ENCODE assay signal across 25 cellular contexts in genomic region chr7:53983505-53983904, GRCh38.
"Had no signal": no experiment of that assay in that cellular context is flagged by ENCODE, and none has a peak within 500 bp of the region (broad histone marks: within the 10 kb centered on the region; RNA-seq: fewer than 3 reads in every experiment).

No MANE protein-coding gene starts in this region.

- H3K27ac ChIP-seq: stomach, suprapubic skin, testis, thoracic aorta, thyroid gland, tibial artery, tibial nerve, transverse colon, upper lobe of left lung, upper lobe of right lung, uterus, vagina had no signal

- H3K4me1 ChIP-seq: stomach, suprapubic skin, testis, thyroid gland, tibial artery, tibial nerve, transverse colon, upper lobe of left lung, upper lobe of right lung, uterus, vagina had no signal

- ATAC-seq: stimulated activated effector memory CD8-positive, alpha-beta T cell treated with anti-CD3 and anti-CD28 coated beads, Interleukin-12 subunit alpha, Interleukin-12 subunit beta, amount 100 ng/mL, for 72 hours; stimulated activated memory B cell treated with anti-CD40 and anti-IgM and Interleukin-4, amounts not matched to agents 10 μg/mL and 1 μg/mL and 100 μg/mL, for 72 hours; stimulated activated naive B cell treated with anti-CD40 and anti-IgM and Interleukin-4, amounts not matched to agents 10 μg/mL and 1 μg/mL and 100 μg/mL, for 72 hours; stimulated activated naive CD8-positive, alpha-beta T cell treated with anti-CD3 and anti-CD28 coated beads, Interleukin-15, amount 100 ng/mL, for 72 hours; stimulated activated naive CD8-positive, alpha-beta T cell treated with anti-CD3 and anti-CD28 coated beads, Interleukin-15, Interleukin-2, amounts not matched to agents 100 U/mL and 50 U/mL, for 24 hours; upper lobe of right lung had no signal

- H3K9me3 ChIP-seq: suprapubic skin, testis, thoracic aorta, thyroid gland, tibial artery, upper lobe of left lung, upper lobe of right lung, uterus, vagina had no signal

- H3K36me3 ChIP-seq: stomach, suprapubic skin, thoracic aorta, thyroid gland, tibial artery, tibial nerve, transverse colon, upper lobe of left lung, upper lobe of right lung, uterus, vagina had no signal

- DNase-seq: stimulated activated CD4-positive, alpha-beta T cell treated with anti-CD3 and anti-CD28 coated beads, Interleukin-2, amount 100 ng/mL, for 48 hours; stimulated activated CD4-positive, alpha-beta T cell treated with anti-CD3 and anti-CD28 coated beads, Interleukin-4, amount 100 ng/mL, for 1 hour; stimulated activated CD4-positive, alpha-beta T cell treated with anti-CD3 and anti-CD28 coated beads, Interleukin-4, amount 100 ng/mL, for 24 hours; stimulated activated CD4-positive, alpha-beta T cell treated with anti-CD3 and anti-CD28 coated beads, Interleukin-4, amount 100 ng/mL, for 4 hours; stimulated activated CD8-positive, alpha-beta memory T cell treated with anti-CD3 and anti-CD28 coated beads, Interleukin-4, amount 100 ng/mL, for 48 hours; stimulated activated naive B cell treated with anti-CD40 and anti-IgM and Interleukin-4, amounts not matched to agents 10 μg/mL and 1 μg/mL and 100 μg/mL, for 72 hours; stimulated activated naive CD4-positive, alpha-beta T cell; stimulated activated naive CD4-positive, alpha-beta T cell treated with Interleukin-2 at 50 U/mL for 16 hours; stimulated activated naive CD8-positive, alpha-beta T cell treated with anti-CD3 and anti-CD28 coated beads, Interleukin-15, amount 100 ng/mL, for 72 hours; stimulated activated naive CD8-positive, alpha-beta T cell treated with anti-CD3 and anti-CD28 coated beads, Interleukin-15, Interleukin-2, amounts not matched to agents 100 U/mL and 50 U/mL, for 24 hours; stomach; substantia nigra; testis; thyroid gland; tibial artery; transverse colon; upper lobe of left lung; upper lobe of right lung; uterus had no signal

- H3K27me3 ChIP-seq: stomach, suprapubic skin, testis, thyroid gland, tibial artery, tibial nerve, transverse colon, upper lobe of left lung, upper lobe of right lung, uterus, vagina had no signal

- H3K4me3 ChIP-seq: stomach, suprapubic skin, testis, thoracic aorta, thyroid gland, tibial artery, tibial nerve, transverse colon, upper lobe of left lung, upper lobe of right lung, uterus, vagina had no signal
